In the genomic region with DNA sequence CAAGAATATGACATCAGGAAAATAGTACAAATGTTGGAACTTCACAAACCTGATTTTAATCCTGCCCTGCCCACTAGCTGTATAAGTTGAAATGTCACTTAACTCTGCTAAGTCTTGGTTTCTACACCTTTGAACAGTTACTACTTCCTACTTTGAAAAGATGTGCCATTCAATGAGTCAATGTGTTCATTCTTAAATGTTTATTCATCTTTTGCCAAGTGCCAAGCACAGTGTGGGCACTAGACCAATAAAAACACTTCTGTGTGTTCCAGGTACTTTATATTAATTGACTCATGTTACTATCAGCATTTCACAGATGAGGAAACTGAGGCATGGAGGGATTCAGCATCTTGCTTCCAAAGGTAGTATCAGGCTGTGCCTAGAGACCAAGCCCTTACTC, we compare ENCODE assay signal across 17 cellular contexts. TPM values are rescaled to one million over a fixed set of nuclear protein-coding genes. Genes with fewer than 3 reads are reported as not detected.
A peak's percentile ranks its signal among the peaks of the same experiment; 100 is the strongest.
DNase-seq lines count a peak whose midpoint lies in the region; ATAC-seq, FAIRE-seq and TF ChIP-seq lines count a peak whose summit lies in the region.
"Had no signal": no experiment of that assay in that cellular context is flagged by ENCODE, and none has a peak within 500 bp of the region (broad histone marks: within the 10 kb centered on the region; RNA-seq: fewer than 3 reads in every experiment).

No MANE protein-coding gene starts in this region.

- H3K27me3 ChIP-seq in BLaER1 (no peaks in the 10 kb centered on the region), PC-3 (ENCODE audit: low read length) (no peaks in the 10 kb centered on the region)

- peak overlapping the region; percentile 82 for H3K4me3 Mint-ChIP-seq in activated T-helper 17 cell treated with anti-CD3 and anti-CD28 coated beads, Interleukin-2, amount 50 U/mL, for 72 hours
- H3K4me3 Mint-ChIP-seq: type B pancreatic cell had no signal

- TF ChIP-seq CTCF in C4-2B (conservative IDR thresholded peaks at IDR 0.05) (peak; percentile 14; the same call in 1 of the 2 replicates), kidney (IDR thresholded peaks at IDR 0.05; ENCODE audit: borderline replicate concordance, extremely low read depth, insufficient read depth) (no peak), PC-3 (conservative IDR thresholded peaks at IDR 0.05; ENCODE audit: low read depth, low read length) (no peak)

- H2AFZ ChIP-seq in PC-3 (ENCODE audit: low read length), result no peak overlapping the region

- H3K9me3 Mint-ChIP-seq in activated T-helper 17 cell treated with anti-CD3 and anti-CD28 coated beads, Interleukin-2, amount 50 U/mL, for 72 hours, result no peaks in the 10 kb centered on the region
- H3K9me3 Mint-ChIP-seq: stimulated activated memory B cell treated with anti-CD40 and anti-IgM and Interleukin-4, amounts not matched to agents 10 μg/mL and 1 μg/mL and 100 μg/mL, for 72 hours; type B pancreatic cell had no signal

- H3K4me3 ChIP-seq in BLaER1, result peak overlapping the region; percentile 31; the same call in 1 of the 2 replicates
- H3K4me3 ChIP-seq in kidney (ENCODE audit: low read length in 2 of 2), result no peak overlapping the region
- no peak overlapping the region for H3K4me3 ChIP-seq in PC-3 (ENCODE audit: low read length)

- DNase-seq in left lobe of liver (ENCODE audit: low spot score) (peak; percentile 11), D341Med (ENCODE audit: low spot score) (no peak), kidney (no peak), PC-3 (no peak)
- DNase-seq: effector CD8-positive, alpha-beta T cell; NCI-H1694 treated with DMSO at 0.1 percent for 48 hours had no signal

- no peaks in the 10 kb centered on the region for H3K27me3 Mint-ChIP-seq in activated T-helper 17 cell treated with anti-CD3 and anti-CD28 coated beads, Interleukin-2, amount 50 U/mL, for 72 hours
- H3K27me3 Mint-ChIP-seq: progenitor cell of endocrine pancreas; stimulated activated memory B cell treated with anti-CD40 and anti-IgM and Interleukin-4, amounts not matched to agents 10 μg/mL and 1 μg/mL and 100 μg/mL, for 72 hours; type B pancreatic cell had no signal

- H3K79me2 ChIP-seq in PC-3 (ENCODE audit: low read length), result no peaks in the 10 kb centered on the region

- H3K4me1 ChIP-seq in BLaER1, result peaks cover 43% of the 10 kb centered on the region
- H3K4me1 ChIP-seq in kidney (ENCODE audit: control insufficient read depth in 1 of 2, insufficient read depth in 1 of 2, low read depth in 1 of 2, low read length in 2 of 2), result no peaks in the 10 kb centered on the region
- peaks cover 15% of the 10 kb centered on the region for H3K4me1 ChIP-seq in PC-3 (ENCODE audit: insufficient read depth, low read length)

- H3K36me3 ChIP-seq in BLaER1 (peaks cover 30% of the 10 kb centered on the region), kidney (ENCODE audit: control insufficient read depth in 1 of 2, insufficient read depth in 2 of 2, low read length in 2 of 2) (peaks cover 8 to 9% of the 10 kb centered on the region in 2 donors), PC-3 (ENCODE audit: low read depth, low read length) (no peaks in the 10 kb centered on the region)

- H3K9me2 ChIP-seq in PC-3 (replicated peaks; ENCODE audit: low read length), result no peaks in the 10 kb centered on the region

- peak overlapping the region; percentile 92 for H3K27ac Mint-ChIP-seq in activated T-helper 17 cell treated with anti-CD3 and anti-CD28 coated beads, Interleukin-2, amount 50 U/mL, for 72 hours
- H3K27ac Mint-ChIP-seq: progenitor cell of endocrine pancreas, type B pancreatic cell had no signal

- H3K27ac ChIP-seq in BLaER1 (peak overlapping the region; percentile 69), C4-2B (no peak overlapping the region), kidney (ENCODE audit: low read depth in 2 of 2, low read length in 2 of 2) (no peak overlapping the region), PC-3 (ENCODE audit: low read length) (no peak overlapping the region)

- peak; percentile 51 for ATAC-seq in activated T-helper 17 cell treated with anti-CD3 and anti-CD28 coated beads, Interleukin-2, amount 50 U/mL, for 72 hours (replicated peaks)
- ATAC-seq in left lobe of liver, result no peak
- ATAC-seq in HG03039 (IDR thresholded peaks at IDR 0.05; ENCODE audit: unreplicated experiment), result no peak
- no peak for ATAC-seq in PC-3
- ATAC-seq: stimulated activated memory B cell treated with anti-CD40 and anti-IgM and Interleukin-4, amounts not matched to agents 10 μg/mL and 1 μg/mL and 100 μg/mL, for 72 hours had no signal

- peaks cover 46% of the 10 kb centered on the region for H3K36me3 Mint-ChIP-seq in activated T-helper 17 cell treated with anti-CD3 and anti-CD28 coated beads, Interleukin-2, amount 50 U/mL, for 72 hours (ENCODE audit: low read depth)

- no peak for FAIRE-seq in kidney (lab: Jason Lieb, UNC)
- FAIRE-seq: HTR-8/SVneo had no signal

- H3F3A ChIP-seq in PC-3 (ENCODE audit: low read length, unreplicated experiment), result no peaks in the 10 kb centered on the region

- intact Hi-C loops in kidney (cut with DNase I) (no loop called here), PC-3 (cut with micrococcal nuclease) (no loop called here)

- CTCF ChIA-PET in PC-3 (lab: Charles Lee), result no interaction called here

- peaks cover 7% of the 10 kb centered on the region; the same call in 1 of the 2 replicates for H4K20me1 ChIP-seq in BLaER1
- 0 out of 2 replicates have a peak, but pooled peaks cover 10% of the 10 kb centered on the region for H4K20me1 ChIP-seq in PC-3 (ENCODE audit: low read length)

- POLR2A ChIA-PET in PC-3 (lab: Charles Lee; ENCODE audit: unreplicated experiment), result no interaction called here

- H3K4me2 ChIP-seq in BLaER1 (peak overlapping the region; percentile 81), PC-3 (ENCODE audit: low read length) (no peak overlapping the region)

- H3K9ac ChIP-seq in BLaER1 (peak overlapping the region; percentile 68; the same call in 1 of the 2 replicates), kidney (ENCODE audit: low read length in 2 of 2) (no peak overlapping the region), PC-3 (ENCODE audit: low read length) (no peak overlapping the region)

- peaks cover 20% of the 10 kb centered on the region for H3K4me1 Mint-ChIP-seq in activated T-helper 17 cell treated with anti-CD3 and anti-CD28 coated beads, Interleukin-2, amount 50 U/mL, for 72 hours

- H3K9me3 ChIP-seq in BLaER1 (no peaks in the 10 kb centered on the region), kidney (ENCODE audit: control insufficient read depth in 1 of 2, low read length in 2 of 2) (no peaks in the 10 kb centered on the region), PC-3 (ENCODE audit: low read length) (no peaks in the 10 kb centered on the region)

- BruUV-seq in PC-3 (replicated peaks; lab: Mats Ljungman, UMichigan), result no TSS peak

RNA-seq across cellular contexts. Expression of gene PDCL, which starts 12.8 kb away (rescaled TPM):
- total RNA-seq in activated T-helper 17 cell treated with anti-CD3 and anti-CD28 coated beads, Interleukin-2, amount 50 U/mL, for 72 hours, result 10 to 100 TPM; 15.4 to 24.0 TPM
- total RNA-seq in left lobe of liver (4.8 TPM), kidney (15.0 TPM), PC-3 (2014; rRNA removed) (13.9 and 16.3 TPM in 2 replicates)
- polyA plus RNA-seq in kidney (ENCODE audit: insufficient read depth, low read depth, low replicate concordance), result 8.3 TPM

RNA-seq across cellular contexts. Expression of gene OR1K1, which starts 15.6 kb away (rescaled TPM):
- total RNA-seq in activated T-helper 17 cell treated with anti-CD3 and anti-CD28 coated beads, Interleukin-2, amount 50 U/mL, for 72 hours, result not detected
- total RNA-seq in left lobe of liver (not detected), kidney (not detected), PC-3 (2014; rRNA removed) (not detected in 2 replicates)
- not detected for polyA plus RNA-seq in kidney (ENCODE audit: insufficient read depth, low read depth, low replicate concordance)
- total RNA-seq: Daoy, progenitor cell of endocrine pancreas had no signal
- polyA plus RNA-seq: BJ had no signal

RNA-seq across cellular contexts. Expression of gene OR5C1, which starts 26.8 kb away (rescaled TPM):
- total RNA-seq in activated T-helper 17 cell treated with anti-CD3 and anti-CD28 coated beads, Interleukin-2, amount 50 U/mL, for 72 hours, result not detected
- total RNA-seq in left lobe of liver (not detected), kidney (not detected), PC-3 (2014; rRNA removed) (not detected in 2 replicates)
- polyA plus RNA-seq in kidney (ENCODE audit: insufficient read depth, low read depth, low replicate concordance), result not detected
- total RNA-seq: Daoy, lower leg skin, progenitor cell of endocrine pancreas had no signal
- polyA plus RNA-seq: BJ had no signal
